32 cellular contexts compared by ENCODE assay signal in genomic region chr2:62441824-62442223, GRCh38.
"Had no signal": no experiment of that assay in that cellular context is flagged by ENCODE, and none has a peak within 500 bp of the region (broad histone marks: within the 10 kb centered on the region; RNA-seq: fewer than 3 reads in every experiment).

No MANE protein-coding gene starts in this region.

- H3K27me3 Mint-ChIP-seq: activated CD4-positive, alpha-beta T cell treated with anti-CD3 and anti-CD28 coated beads for 36 hours; activated CD4-positive, alpha-beta T cell treated with anti-CD3 and anti-CD28 coated beads, Interleukin-2, amount 10 ng/mL, durations not matched to agents 7 days and 5 days; activated naive CD4-positive, alpha-beta T cell treated with anti-CD3 and anti-CD28 coated beads, Interleukin-2, amount 50 U/mL, for 24 hours; activated T-cell treated with anti-CD3 and anti-CD28 coated beads, Interleukin-2, amount 50 U/mL, for 24 hours had no signal

- H3K4me3 Mint-ChIP-seq: activated CD4-positive, alpha-beta T cell treated with anti-CD3 and anti-CD28 coated beads for 36 hours; activated CD4-positive, alpha-beta T cell treated with anti-CD3 and anti-CD28 coated beads, Interleukin-2, amount 10 ng/mL, durations not matched to agents 7 days and 5 days; activated CD8-positive, alpha-beta T cell treated with anti-CD3 and anti-CD28 coated beads, Interleukin-2, amount 10 ng/mL, durations not matched to agents 7 days and 5 days; activated naive CD4-positive, alpha-beta T cell treated with anti-CD3 and anti-CD28 coated beads, Interleukin-2, amount 50 U/mL, for 24 hours; activated T-cell treated with anti-CD3 and anti-CD28 coated beads, Interleukin-2, amount 50 U/mL, for 24 hours; brain; T-helper 1 cell treated with Interleukin-12 subunit alpha and Interleukin-12 subunit beta and Interleukin-4 antibody, amounts not matched to agents 30 μg/mL and 1 μg/mL, for 36 hours; T-helper 2 cell treated with Interferon-gamma antibody and Interleukin-4, amounts not matched to agents 5 μg/mL and 100 μg/mL, for 36 hours had no signal

- H3K36me3 Mint-ChIP-seq: activated naive CD4-positive, alpha-beta T cell treated with anti-CD3 and anti-CD28 coated beads, Interleukin-2, amount 50 U/mL, for 24 hours; brain had no signal

- H3K4me3 ChIP-seq: MG63, Peyer's patch, SJSA1 had no signal

- H3K36me3 ChIP-seq: MG63, Peyer's patch, SJSA1 had no signal

- H3K27me3 ChIP-seq: MG63, Peyer's patch, SJSA1 had no signal

- H3K9me3 ChIP-seq: MG63, Peyer's patch, SJSA1, SK-N-SH had no signal

- ATAC-seq: activated CD4-positive, alpha-beta T cell treated with anti-CD3 and anti-CD28 coated beads for 36 hours; activated CD8-positive, alpha-beta T cell treated with anti-CD3 and anti-CD28 coated beads, Interleukin-2, amount 10 ng/mL, durations not matched to agents 7 days and 5 days; PC-3 had no signal

- DNase-seq: activated CD4-positive, alpha-beta T cell treated with anti-CD3 and anti-CD28 coated beads for 36 hours; activated CD4-positive, alpha-beta T cell treated with anti-CD3 and anti-CD28 coated beads, Interleukin-2, amount 10 ng/mL, durations not matched to agents 7 days and 5 days; activated CD4-positive, alpha-beta T cell treated with anti-CD3 and anti-CD28 coated beads, Interleukin-2, amount 50 U/mL, for 48 hours; activated CD8-positive, alpha-beta T cell treated with anti-CD3 and anti-CD28 coated beads, Interleukin-2, amount 10 ng/mL, durations not matched to agents 7 days and 5 days; activated gamma-delta T cell; activated naive CD4-positive, alpha-beta T cell treated with Interleukin-2 at 50 U/mL for 16 hours; activated T-cell treated with anti-CD3 and anti-CD28 coated beads, Interleukin-2, amount 50 U/mL, for 24 hours; anterior cingulate cortex; Kasumi-1; KG1; MG63; NCI-H1048; NCI-H1105 treated with DMSO at 0.1 percent for 48 hours; NCI-H1436; NCI-H1694 treated with DMSO at 0.1 percent for 48 hours; NCI-H2029; NCI-H2171; NCI-H510A; NCI-H526; NCI-H748 treated with DMSO at 0.1 percent for 48 hours; NK-92 treated with Interleukin-12 subunit alpha and Interleukin-12 subunit beta, amount 100 ng/mL, for 24 hours; PC-3; Peyer's patch; RPMI8226; SHP77 treated with DMSO at 0.1 percent for 48 hours; SK-N-SH had no signal

- H3K27ac ChIP-seq: Peyer's patch, SJSA1 had no signal

- H3K4me1 ChIP-seq: Peyer's patch, SJSA1 had no signal

- H3K4me1 Mint-ChIP-seq: activated CD4-positive, alpha-beta T cell treated with anti-CD3 and anti-CD28 coated beads for 36 hours; activated CD4-positive, alpha-beta T cell treated with anti-CD3 and anti-CD28 coated beads, Interleukin-2, amount 10 ng/mL, durations not matched to agents 7 days and 5 days; activated naive CD4-positive, alpha-beta T cell treated with anti-CD3 and anti-CD28 coated beads, Interleukin-2, amount 50 U/mL, for 24 hours; brain had no signal

- H3K9me3 Mint-ChIP-seq: activated CD4-positive, alpha-beta T cell treated with anti-CD3 and anti-CD28 coated beads, Interleukin-2, amount 10 ng/mL, durations not matched to agents 7 days and 5 days; activated naive CD4-positive, alpha-beta T cell treated with anti-CD3 and anti-CD28 coated beads, Interleukin-2, amount 50 U/mL, for 24 hours; activated T-cell treated with anti-CD3 and anti-CD28 coated beads, Interleukin-2, amount 50 U/mL, for 24 hours; activated T-helper 2 cell treated with anti-CD3 and anti-CD28 coated beads, Interferon-gamma antibody, Interleukin-2, Interleukin-4, amounts not matched to agents 10 μg/mL and 5 μg/mL and 100 μg/mL, durations not matched to agents 14 hours and 24 hours and 36 hours; brain; T-helper 1 cell treated with Interleukin-12 subunit alpha and Interleukin-12 subunit beta and Interleukin-4 antibody, amounts not matched to agents 30 μg/mL and 1 μg/mL, for 36 hours; T-helper 2 cell treated with Interferon-gamma antibody and Interleukin-4, amounts not matched to agents 5 μg/mL and 100 μg/mL, for 36 hours had no signal

- H3K27ac Mint-ChIP-seq: activated CD4-positive, alpha-beta T cell treated with anti-CD3 and anti-CD28 coated beads for 36 hours; activated CD4-positive, alpha-beta T cell treated with anti-CD3 and anti-CD28 coated beads, Interleukin-2, amount 10 ng/mL, durations not matched to agents 7 days and 5 days; activated CD8-positive, alpha-beta T cell treated with anti-CD3 and anti-CD28 coated beads, Interleukin-2, amount 10 ng/mL, durations not matched to agents 7 days and 5 days; activated naive CD4-positive, alpha-beta T cell treated with anti-CD3 and anti-CD28 coated beads, Interleukin-2, amount 50 U/mL, for 24 hours; activated T-cell treated with anti-CD3 and anti-CD28 coated beads, Interleukin-2, amount 50 U/mL, for 24 hours; activated T-helper 2 cell treated with anti-CD3 and anti-CD28 coated beads, Interferon-gamma antibody, Interleukin-2, Interleukin-4, amounts not matched to agents 10 μg/mL and 5 μg/mL and 100 μg/mL, durations not matched to agents 14 hours and 24 hours and 36 hours; brain; T-helper 1 cell treated with Interleukin-12 subunit alpha and Interleukin-12 subunit beta and Interleukin-4 antibody, amounts not matched to agents 30 μg/mL and 1 μg/mL, for 36 hours; T-helper 2 cell treated with Interferon-gamma antibody and Interleukin-4, amounts not matched to agents 5 μg/mL and 100 μg/mL, for 36 hours had no signal
